ENCODE assay signal across 29 cellular contexts in genomic region chr7:42720871-42721835, GRCh38.
DNase-seq lines count a peak whose midpoint lies in the region; ATAC-seq and TF ChIP-seq lines count a peak whose summit lies in the region.
"Had no signal": no experiment of that assay in that cellular context is flagged by ENCODE, and none has a peak within 500 bp of the region (broad histone marks: within the 10 kb centered on the region; RNA-seq: fewer than 3 reads in every experiment).

No MANE protein-coding gene starts in this region.

- H3K4me3 ChIP-seq in BLaER1 treated with 17β-estradiol and CSF1 and Interleukin-3, amounts not matched to agents 10 nM and 100 nM = no peak overlapping the region
- H3K4me3 ChIP-seq in fibroblast of the aortic adventitia (ENCODE audit: low read depth, low read length) (no peak overlapping the region), neuronal stem cell (ENCODE audit: low read length in 2 of 2) (peak overlapping the region in 1 of 2 donors; percentile 12), suprapubic skin (no peak overlapping the region)
- H3K4me3 ChIP-seq: ascending aorta, heart left ventricle, lung, prostate gland, sigmoid colon had no signal

- no peak overlapping the region for H3K9ac ChIP-seq in BLaER1 treated with 17β-estradiol and CSF1 and Interleukin-3, amounts not matched to agents 10 nM and 100 nM
- H3K9ac ChIP-seq in neuronal stem cell (ENCODE audit: low read depth, low read length, poor library complexity) = no peak overlapping the region

- H3K36me3 Mint-ChIP-seq in activated naive CD4-positive, alpha-beta T cell treated with anti-CD3 and anti-CD28 coated beads, Interleukin-2, amount 50 U/mL, for 72 hours = no peaks in the 10 kb centered on the region
- no peaks in the 10 kb centered on the region for H3K36me3 Mint-ChIP-seq in T-helper 17 cell (ENCODE audit: low read depth)
- H3K36me3 Mint-ChIP-seq: activated naive CD8-positive, alpha-beta T cell treated with anti-CD3 and anti-CD28 coated beads, Interleukin-2, amount 10 ng/mL, durations not matched to agents 7 days and 5 days had no signal

- H2BK5ac ChIP-seq in neuronal stem cell (ENCODE audit: low read length) = no peak overlapping the region

- H3K9me3 Mint-ChIP-seq in activated naive CD4-positive, alpha-beta T cell treated with anti-CD3 and anti-CD28 coated beads, Interleukin-2, amount 50 U/mL, for 72 hours = peaks cover 5% of the 10 kb centered on the region in 2 donors

- H4K91ac ChIP-seq in neuronal stem cell (ENCODE audit: low read depth, low read length, poor library complexity) = no peak overlapping the region

- H3K9me3 ChIP-seq in BLaER1 treated with 17β-estradiol and CSF1 and Interleukin-3, amounts not matched to agents 10 nM and 100 nM (replicated peaks in 1 of 11) = peaks cover 0 to 10% (median 4%) of the 10 kb centered on the region in 11 experiments; a peak in 4 of 22 replicates
- H3K9me3 ChIP-seq in neuronal stem cell (replicated peaks in 1 of 2; ENCODE audit: control insufficient read depth in 2 of 2, insufficient read depth in 1 of 2, low read depth in 1 of 2, low read length in 2 of 2) = no peaks in the 10 kb centered on the region
- H3K9me3 ChIP-seq in T-helper 17 cell (ENCODE audit: control insufficient read depth, low read length, poor library complexity, severe bottlenecking) = no peaks in the 10 kb centered on the region
- no peaks in the 10 kb centered on the region for H3K9me3 ChIP-seq in suprapubic skin
- H3K9me3 ChIP-seq: ascending aorta, heart left ventricle, neutrophil, prostate gland, sigmoid colon had no signal

- no peak overlapping the region for H3K18ac ChIP-seq in neuronal stem cell (ENCODE audit: low read length)

- no peak overlapping the region for H3K4me3 Mint-ChIP-seq in T-helper 17 cell
- H3K4me3 Mint-ChIP-seq: activated naive CD8-positive, alpha-beta T cell treated with anti-CD3 and anti-CD28 coated beads, Interleukin-2, amount 10 ng/mL, durations not matched to agents 7 days and 5 days had no signal

- no peak for TF ChIP-seq POLR2A in suprapubic skin (IDR thresholded peaks at IDR 0.05)

- H4K8ac ChIP-seq in neuronal stem cell (ENCODE audit: low read depth, low read length) = no peak overlapping the region

- no peak overlapping the region for H3K14ac ChIP-seq in neuronal stem cell (ENCODE audit: low read length)

- DNase-seq in fibroblast of the aortic adventitia (ENCODE audit: low read depth) = peak; percentile 39
- peak; percentile 39 for DNase-seq in neuronal stem cell (ENCODE audit: low spot score)
- DNase-seq in cerebellum (ENCODE audit: low spot score) = no peak
- no peak for DNase-seq in activated naive CD4-positive, alpha-beta T cell treated with anti-CD3 and anti-CD28 coated beads, Interleukin-2, amount 50 U/mL, for 72 hours (ENCODE audit: low spot score in 2 of 2)
- no peak for DNase-seq in T-helper 17 cell
- DNase-seq in suprapubic skin (ENCODE audit: low spot score in 2 of 2) = no peak
- DNase-seq: activated CD4-positive, alpha-beta T cell treated with anti-CD3 and anti-CD28 coated beads for 48 hours; activated CD8-positive, alpha-beta memory T cell treated with anti-CD3 and anti-CD28 coated beads for 24 hours; activated effector memory CD4-positive, alpha-beta T cell treated with anti-CD3 and anti-CD28 coated beads, Interleukin-2, amount 50 U/mL, for 16 hours; activated naive CD8-positive, alpha-beta T cell treated with anti-CD3 and anti-CD28 coated beads, Interleukin-2, amount 10 ng/mL, durations not matched to agents 7 days and 5 days; C1 segment of cervical spinal cord; COR-L47; DMS53; heart left ventricle; KG1; NCI-H1436; NCI-H2081 treated with DMSO at 0.1 percent for 48 hours; NCI-H446; sigmoid colon; stimulated activated naive CD8-positive, alpha-beta T cell treated with anti-CD3 and anti-CD28 coated beads, Interleukin-15, Interleukin-2, amounts not matched to agents 100 U/mL and 50 U/mL, for 24 hours had no signal

- no peaks in the 10 kb centered on the region for H3K79me1 ChIP-seq in neuronal stem cell (ENCODE audit: low read depth, low read length)

- no peak overlapping the region for H2BK15ac ChIP-seq in neuronal stem cell (ENCODE audit: low read length)

- no peaks in the 10 kb centered on the region for H3K27me3 Mint-ChIP-seq in T-helper 17 cell
- H3K27me3 Mint-ChIP-seq: activated naive CD8-positive, alpha-beta T cell treated with anti-CD3 and anti-CD28 coated beads, Interleukin-2, amount 10 ng/mL, durations not matched to agents 7 days and 5 days had no signal

- TF ChIP-seq CTCF in VCaP (conservative IDR thresholded peaks at IDR 0.05) (no peak), fibroblast of the aortic adventitia (IDR thresholded peaks at IDR 0.05; ENCODE audit: insufficient read depth, low read length) (no peak), suprapubic skin (IDR thresholded peaks at IDR 0.05) (no peak)

- no peak overlapping the region for H3K23ac ChIP-seq in neuronal stem cell (ENCODE audit: low read depth, low read length, poor library complexity)

- peak overlapping the region in 8 of 11 experiments; percentile 37 to 74 (median 54); a peak in 15 of 22 replicates for H3K4me2 ChIP-seq in BLaER1 treated with 17β-estradiol and CSF1 and Interleukin-3, amounts not matched to agents 10 nM and 100 nM
- no peak overlapping the region for H3K4me2 ChIP-seq in neuronal stem cell (ENCODE audit: insufficient read depth, low read length, poor library complexity, severe bottlenecking)

- no peak overlapping the region for H2BK120ac ChIP-seq in neuronal stem cell (ENCODE audit: low read depth, low read length)

- H2AK5ac ChIP-seq in neuronal stem cell (ENCODE audit: low read depth, low read length) = no peak overlapping the region

- H3K27me3 ChIP-seq in BLaER1 treated with 17β-estradiol and CSF1 and Interleukin-3, amounts not matched to agents 10 nM and 100 nM = no peaks in the 10 kb centered on the region
- no peaks in the 10 kb centered on the region for H3K27me3 ChIP-seq in neuronal stem cell (ENCODE audit: control insufficient read depth in 3 of 3, insufficient read depth in 3 of 3, low read depth in 1 of 3, low read length in 3 of 3)
- H3K27me3 ChIP-seq in suprapubic skin = no peaks in the 10 kb centered on the region
- H3K27me3 ChIP-seq: ascending aorta, heart left ventricle, neutrophil, sigmoid colon had no signal

- peak overlapping the region; percentile 79 for H2AFZ ChIP-seq in neuronal stem cell (ENCODE audit: low read length)

- WGBS in neuronal stem cell (ENCODE audit: extremely low coverage in 2 of 2, insufficient read length in 2 of 2, insufficient replicate concordance in 1 of 2), 2 donors = no CpG with 5 or more reads among the region's 12 CpGs
- 60% methylated on average over 12 of the region's 12 CpGs for WGBS in suprapubic skin

- ATAC-seq in activated naive CD4-positive, alpha-beta T cell treated with anti-CD3 and anti-CD28 coated beads, Interleukin-2, amount 50 U/mL, for 72 hours = no peak
- ATAC-seq in T-helper 17 cell = no peak
- ATAC-seq: HCT116; heart left ventricle; stimulated activated naive CD8-positive, alpha-beta T cell treated with anti-CD3 and anti-CD28 coated beads, Interleukin-15, Interleukin-2, amounts not matched to agents 100 U/mL and 50 U/mL, for 24 hours had no signal

- no peaks in the 10 kb centered on the region for H3K36me3 ChIP-seq in BLaER1 treated with 17β-estradiol and CSF1 and Interleukin-3, amounts not matched to agents 10 nM and 100 nM
- H3K36me3 ChIP-seq in neuronal stem cell (replicated peaks in 1 of 2; ENCODE audit: control insufficient read depth in 2 of 2, insufficient read depth in 2 of 2, low read length in 2 of 2) = no peaks in the 10 kb centered on the region
- no peaks in the 10 kb centered on the region for H3K36me3 ChIP-seq in suprapubic skin
- H3K36me3 ChIP-seq: ascending aorta, heart left ventricle, neutrophil, prostate gland, sigmoid colon had no signal

- H3K4ac ChIP-seq in neuronal stem cell (ENCODE audit: low read length) = no peak overlapping the region

- peaks cover 0 to 28% (median 16%) of the 10 kb centered on the region in 10 experiments; a peak in 13 of 20 replicates for H3K4me1 ChIP-seq in BLaER1 treated with 17β-estradiol and CSF1 and Interleukin-3, amounts not matched to agents 10 nM and 100 nM
- H3K4me1 ChIP-seq in neuronal stem cell (ENCODE audit: control insufficient read depth in 2 of 2, insufficient read depth in 1 of 2, low read depth in 1 of 2, low read length in 2 of 2) (peaks cover 14 to 20% of the 10 kb centered on the region in 2 donors), suprapubic skin (no peaks in the 10 kb centered on the region)
- H3K4me1 ChIP-seq: ascending aorta, heart left ventricle, prostate gland had no signal

- H2BK12ac ChIP-seq in neuronal stem cell (ENCODE audit: low read length) = no peak overlapping the region

- H3K27ac ChIP-seq in BLaER1 treated with 17β-estradiol and CSF1 and Interleukin-3, amounts not matched to agents 10 nM and 100 nM = no peak overlapping the region
- H3K27ac ChIP-seq in VCaP (peak overlapping the region; percentile 89), neuronal stem cell (replicated peaks; ENCODE audit: low read length) (peak overlapping the region; percentile 1), suprapubic skin (no peak overlapping the region)
- H3K27ac ChIP-seq: ascending aorta, epithelial cell of prostate, heart left ventricle, neutrophil, prostate gland, RWPE1, sigmoid colon had no signal

- H3K27ac Mint-ChIP-seq in activated naive CD4-positive, alpha-beta T cell treated with anti-CD3 and anti-CD28 coated beads, Interleukin-2, amount 50 U/mL, for 72 hours = no peak overlapping the region
- no peak overlapping the region for H3K27ac Mint-ChIP-seq in T-helper 17 cell
- H3K27ac Mint-ChIP-seq: activated naive CD8-positive, alpha-beta T cell treated with anti-CD3 and anti-CD28 coated beads, Interleukin-2, amount 10 ng/mL, durations not matched to agents 7 days and 5 days had no signal

- TF ChIP-seq EP300 in suprapubic skin (IDR thresholded peaks at IDR 0.05) = no peak

- peaks cover 2% of the 10 kb centered on the region for H3K4me1 Mint-ChIP-seq in T-helper 17 cell
- H3K4me1 Mint-ChIP-seq: activated naive CD8-positive, alpha-beta T cell treated with anti-CD3 and anti-CD28 coated beads, Interleukin-2, amount 10 ng/mL, durations not matched to agents 7 days and 5 days had no signal

- H4K20me1 ChIP-seq in BLaER1 treated with 17β-estradiol and CSF1 and Interleukin-3, amounts not matched to agents 10 nM and 100 nM = no peaks in the 10 kb centered on the region

Comparison
In these comparisons a context has a peak if more than half of its experiments do, and no peak if none do; other contexts are left out.
1. H3K27ac ChIP-seq: peak in VCaP (single experiment) and neuronal stem cell (single experiment); none in BLaER1 treated with 17β-estradiol and CSF1 and Interleukin-3, amounts not matched to agents 10 nM and 100 nM (0 of 11) and suprapubic skin (single experiment).
2. DNase-seq: peak in fibroblast of the aortic adventitia (single experiment) and neuronal stem cell (single experiment); none in cerebellum (single experiment), activated naive CD4-positive, alpha-beta T cell treated with anti-CD3 and anti-CD28 coated beads, Interleukin-2, amount 50 U/mL, for 72 hours (0 of 2), T-helper 17 cell (0 of 3) and suprapubic skin (0 of 2).